1 cellular context compared by ENCODE assay signal in genomic region chr9:113176748-113177147, GRCh38.
TF ChIP-seq lines count a peak whose summit lies in the region.

No MANE protein-coding gene starts in this region.

TF ChIP-seq in HepG2, 621 proteins besides CTCF, POLR2A, EP300 and RAD21:
- TF ChIP-seq, protein P1, sequence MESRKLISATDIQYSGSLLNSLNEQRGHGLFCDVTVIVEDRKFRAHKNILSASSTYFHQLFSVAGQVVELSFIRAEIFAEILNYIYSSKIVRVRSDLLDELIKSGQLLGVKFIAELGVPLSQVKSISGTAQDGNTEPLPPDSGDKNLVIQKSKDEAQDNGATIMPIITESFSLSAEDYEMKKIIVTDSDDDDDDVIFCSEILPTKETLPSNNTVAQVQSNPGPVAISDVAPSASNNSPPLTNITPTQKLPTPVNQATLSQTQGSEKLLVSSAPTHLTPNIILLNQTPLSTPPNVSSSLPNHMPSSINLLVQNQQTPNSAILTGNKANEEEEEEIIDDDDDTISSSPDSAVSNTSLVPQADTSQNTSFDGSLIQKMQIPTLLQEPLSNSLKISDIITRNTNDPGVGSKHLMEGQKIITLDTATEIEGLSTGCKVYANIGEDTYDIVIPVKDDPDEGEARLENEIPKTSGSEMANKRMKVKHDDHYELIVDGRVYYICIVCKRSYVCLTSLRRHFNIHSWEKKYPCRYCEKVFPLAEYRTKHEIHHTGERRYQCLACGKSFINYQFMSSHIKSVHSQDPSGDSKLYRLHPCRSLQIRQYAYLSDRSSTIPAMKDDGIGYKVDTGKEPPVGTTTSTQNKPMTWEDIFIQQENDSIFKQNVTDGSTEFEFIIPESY (CRISPR knock-in tag; IDR thresholded peaks at IDR 0.05) = peak; percentile 41; the same call in 1 of the 2 replicates
- no peak for TF ChIP-seq KLF12 (CRISPR knock-in tag; IDR thresholded peaks at IDR 0.05; ENCODE audit: borderline replicate concordance)
